ENCODE assay signal across 8 cellular contexts in the genomic region with DNA sequence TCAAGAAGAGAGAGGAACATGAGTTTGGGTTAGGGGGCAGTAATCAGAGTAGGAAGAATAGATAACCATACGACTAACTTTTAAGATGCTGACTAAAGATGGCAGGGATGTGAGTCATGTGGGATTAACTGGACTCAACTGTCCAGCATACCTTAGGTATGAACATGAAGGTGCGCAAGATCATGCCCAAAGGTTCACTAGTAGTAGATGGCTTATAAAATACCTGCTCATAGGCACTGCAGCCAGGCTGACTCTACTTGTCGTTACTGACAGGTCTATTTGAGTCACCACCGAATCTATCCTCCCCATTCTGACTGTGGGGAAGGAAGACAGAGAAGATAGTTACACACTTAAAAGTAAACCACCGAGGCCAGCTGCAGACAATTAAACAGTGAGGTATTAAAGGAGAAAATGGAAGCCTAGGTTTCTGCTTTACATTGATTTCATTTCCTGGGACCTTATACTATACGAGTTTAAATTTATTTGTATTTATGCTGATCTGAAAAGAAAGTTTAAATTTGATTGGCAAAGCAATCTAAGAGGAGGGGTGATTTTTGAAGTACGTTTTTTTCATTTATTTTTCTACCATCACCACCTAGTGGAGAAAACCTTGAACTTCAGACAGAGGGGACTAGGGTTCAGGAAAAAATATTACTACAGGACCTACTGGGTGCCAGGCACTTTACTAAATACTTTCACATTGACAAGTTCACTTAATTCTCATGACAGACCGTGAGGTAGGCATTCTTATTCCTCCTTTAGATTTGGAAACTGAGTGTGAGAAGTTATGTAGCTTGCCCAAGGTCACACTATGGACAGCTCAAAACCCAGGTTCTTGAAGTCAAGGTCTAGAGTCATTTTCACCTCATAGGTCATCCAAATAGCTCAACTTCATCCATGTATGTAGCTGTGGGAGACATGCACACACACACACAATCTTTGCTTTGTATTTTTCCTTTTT. TPM values are rescaled to one million over a fixed set of nuclear protein-coding genes. Genes with fewer than 3 reads are reported as not detected.
DNase-seq lines count a peak whose midpoint lies in the region; ATAC-seq, FAIRE-seq and TF ChIP-seq lines count a peak whose summit lies in the region.

No MANE protein-coding gene starts in this region.

- H3K4me1 ChIP-seq in CD4-positive, CD25-positive, alpha-beta regulatory T cell (ENCODE audit: control insufficient read depth, insufficient read depth, low read length, poor library complexity, severe bottlenecking), result peaks cover 18% of the 10 kb centered on the region
- peaks cover 26% of the 10 kb centered on the region for H3K4me1 ChIP-seq in HepG2 (ENCODE audit: insufficient read depth, low read length)
- H3K4me1 ChIP-seq in SJCRH30, result no peaks in the 10 kb centered on the region

- H3K4me3 Mint-ChIP-seq in CD4-positive, CD25-positive, alpha-beta regulatory T cell, result peak overlapping the region; percentile 73 to 83 (median 77)
- peak overlapping the region; percentile 82 for H3K4me3 Mint-ChIP-seq in activated naive CD8-positive, alpha-beta T cell

- CTCF ChIA-PET in HepG2 (lab: Yijun Ruan, JAX; ENCODE audit: low intra/inter-chr PET ratio, low total read pairs), result no interaction called here

- H3K36me3 ChIP-seq in CD4-positive, CD25-positive, alpha-beta regulatory T cell (ENCODE audit: control insufficient read depth, insufficient read depth, low read length), result no peaks in the 10 kb centered on the region
- H3K36me3 ChIP-seq in HepG2 (replicated peaks in 1 of 2; ENCODE audit: control insufficient read depth in 1 of 2, insufficient read depth in 2 of 2, low read length in 2 of 2), result no peaks in the 10 kb centered on the region
- H3K36me3 ChIP-seq in SJCRH30, result no peaks in the 10 kb centered on the region

- no peaks in the 10 kb centered on the region for H3K36me3 Mint-ChIP-seq in CD4-positive, CD25-positive, alpha-beta regulatory T cell
- no peaks in the 10 kb centered on the region for H3K36me3 Mint-ChIP-seq in activated naive CD8-positive, alpha-beta T cell

- TF ChIP-seq CTCF in HepG2 (CRISPR knock-in tag; IDR thresholded peaks at IDR 0.05), result peak; percentile 34

- POLR2A ChIA-PET in HepG2 (lab: Yijun Ruan, JAX), result no interaction called here

- H3K79me2 ChIP-seq in HepG2 (ENCODE audit: insufficient read depth, low read length), result peaks cover 4% of the 10 kb centered on the region

- no peak for TF ChIP-seq POLR2A in HepG2 (IDR thresholded peaks at IDR 0.05; ENCODE audit: insufficient read depth in 1 of 2, low read depth in 2 of 2, low read length in 2 of 2)

- peak overlapping the region; percentile 49 for H3K4me3 ChIP-seq in CD4-positive, CD25-positive, alpha-beta regulatory T cell (ENCODE audit: low read depth, low read length)
- H3K4me3 ChIP-seq in HepG2 (replicated peaks in 1 of 3; ENCODE audit: insufficient read depth in 1 of 3, low read depth in 2 of 3, low read length in 3 of 3), result no peak overlapping the region
- H3K4me3 ChIP-seq in SJCRH30, result no peak overlapping the region

- peaks cover 0 to 2% (median 0%) of the 10 kb centered on the region in 7 donors for H3K9me3 Mint-ChIP-seq in CD4-positive, CD25-positive, alpha-beta regulatory T cell
- H3K9me3 Mint-ChIP-seq in activated naive CD8-positive, alpha-beta T cell (ENCODE audit: low read depth), result no peaks in the 10 kb centered on the region

- H3K4me1 Mint-ChIP-seq in CD4-positive, CD25-positive, alpha-beta regulatory T cell, result peaks cover 11 to 27% (median 17%) of the 10 kb centered on the region in 4 donors
- peaks cover 21% of the 10 kb centered on the region for H3K4me1 Mint-ChIP-seq in activated naive CD8-positive, alpha-beta T cell (ENCODE audit: low read depth)

- no peak overlapping the region for H2AFZ ChIP-seq in HepG2 (ENCODE audit: low read length)

- no peak overlapping the region for H3K9ac ChIP-seq in HepG2 (ENCODE audit: insufficient read depth, low read depth, low read length)

- FAIRE-seq in HepG2 (lab: Jason Lieb, UNC), result peak; percentile 23

- H3K27ac ChIP-seq in CD4-positive, CD25-positive, alpha-beta regulatory T cell (ENCODE audit: insufficient read depth, low read length, poor library complexity, severe bottlenecking), result no peak overlapping the region
- H3K27ac ChIP-seq in HepG2 (ENCODE audit: extremely low read length, insufficient read depth, low read length) (no peak overlapping the region), SJCRH30 (no peak overlapping the region)

- in situ Hi-C loops in HepG2 (cut with HindIII; ENCODE audit: extremely low pct_ligation_motif_present, low pct_unique_long_range_greater_than_20kb), result no loop called here

- no peak for TF ChIP-seq RAD21 in HepG2 (CRISPR knock-in tag; IDR thresholded peaks at IDR 0.05)

- peak overlapping the region; percentile 0 to 54 (median 38) for H3K27ac Mint-ChIP-seq in CD4-positive, CD25-positive, alpha-beta regulatory T cell
- H3K27ac Mint-ChIP-seq in activated naive CD8-positive, alpha-beta T cell, result peak overlapping the region; percentile 72

- peaks cover 33% of the 10 kb centered on the region for H3K27me3 Mint-ChIP-seq in CD4-positive, CD25-positive, alpha-beta regulatory T cell
- peaks cover 2% of the 10 kb centered on the region for H3K27me3 Mint-ChIP-seq in activated naive CD8-positive, alpha-beta T cell

- no peaks in the 10 kb centered on the region for H4K20me1 ChIP-seq in HepG2 (ENCODE audit: insufficient read depth, low read length)

- H3K4me2 ChIP-seq in HepG2 (ENCODE audit: low read depth, low read length), result no peak overlapping the region

- no peak for ATAC-seq in CD4-positive, CD25-positive, alpha-beta regulatory T cell (ENCODE audit: low read depth in 2 of 2)
- ATAC-seq in HepG2 (no peak), HG03460 (IDR thresholded peaks at IDR 0.05; ENCODE audit: unreplicated experiment) (no peak), HG03097 (IDR thresholded peaks at IDR 0.05; ENCODE audit: low FRiP score, unreplicated experiment) (no peak), left lobe of liver (no peak)

- TF ChIP-seq EP300 in HepG2 (IDR thresholded peaks at IDR 0.05; ENCODE audit: low read depth in 2 of 2, low read length in 2 of 2) (no peak), HepG2 (CRISPR knock-in tag; IDR thresholded peaks at IDR 0.05; ENCODE audit: borderline replicate concordance) (no peak)

- intact Hi-C loops in HepG2 (cut with micrococcal nuclease; ENCODE audit: unreplicated experiment), result no loop called here

- BruUV-seq in HepG2 (replicated peaks; lab: Mats Ljungman, UMichigan), result no TSS peak

- H3K27me3 ChIP-seq in CD4-positive, CD25-positive, alpha-beta regulatory T cell (ENCODE audit: control insufficient read depth, insufficient read depth, low read length), result peaks cover 13% of the 10 kb centered on the region
- H3K27me3 ChIP-seq in HepG2 (ENCODE audit: control insufficient read depth in 1 of 2, insufficient read depth in 2 of 2, low read length in 2 of 2), result no peaks in the 10 kb centered on the region; a peak in 2 of 5 replicates
- no peaks in the 10 kb centered on the region for H3K27me3 ChIP-seq in SJCRH30

- peak in 2 of 3 donors; percentile 45 to 59 for DNase-seq in CD4-positive, CD25-positive, alpha-beta regulatory T cell
- DNase-seq in HT-29 (ENCODE audit: low spot score) (peak; percentile 10), HepG2 (ENCODE audit: low spot score) (no peak), SJCRH30 (no peak), left lobe of liver (ENCODE audit: low spot score) (no peak)

- 62% methylated on average over 8 of the region's 8 CpGs for WGBS in HepG2 (ENCODE audit: low lambda C conversion rate)

- no peaks in the 10 kb centered on the region for H3K9me3 ChIP-seq in CD4-positive, CD25-positive, alpha-beta regulatory T cell (ENCODE audit: control insufficient read depth in 2 of 2, low read length in 2 of 2)
- H3K9me3 ChIP-seq in HepG2 (ENCODE audit: low read length) (no peaks in the 10 kb centered on the region), SJCRH30 (replicated peaks) (no peaks in the 10 kb centered on the region)

RNA-seq across cellular contexts. Expression of gene WRNIP1, which starts 4.0 kb away (rescaled TPM):
- 31.5 TPM for total RNA-seq in CD4-positive, CD25-positive, alpha-beta regulatory T cell
- polyA plus RNA-seq in CD4-positive, CD25-positive, alpha-beta regulatory T cell, result 10 to 100 TPM; 29.6 to 36.7 (median 32.7) TPM
- 92.6 and 103 TPM in 2 replicates for total RNA-seq in HT-29 (2014; rRNA removed; shearing (Covaris generic))
- total RNA-seq in HepG2 (2016; rRNA removed; fragmentation: Illumina TruSeq; extraction: Trizol) (88.9 and 90.3 TPM in 2 replicates), left lobe of liver (16.5 TPM)
- 14.5 and 15.0 TPM in 2 replicates for total RNA-seq in HepG2 (2016; cell fraction: cytosol; rRNA removed; fragmentation: Illumina TruSeq; extraction: Trizol; ENCODE audit: low read depth)
- 82.7 and 90.1 TPM in 2 replicates for total RNA-seq in HepG2 (2016; cell fraction: insoluble cytoplasmic fraction; rRNA removed; fragmentation: Illumina TruSeq; extraction: Trizol)
- 49.2 and 50.7 TPM in 2 replicates for total RNA-seq in HepG2 (2016; cell fraction: membrane; rRNA removed; fragmentation: Illumina TruSeq; extraction: Trizol)
- total RNA-seq in HepG2 (2016; cell fraction: nucleus; rRNA removed; fragmentation: Illumina TruSeq; extraction: Trizol), result 48.4 and 54.7 TPM in 2 replicates
- 73.4 and 77.7 TPM in 2 replicates for polyA plus RNA-seq in HepG2 (2011; rRNA removed)
- 83.3 and 106 TPM in 2 replicates for polyA plus RNA-seq in HepG2 (2011; cell fraction: cytosol; rRNA removed)
- 69.3 and 70.9 TPM in 2 replicates for polyA plus RNA-seq in HepG2 (2011; cell fraction: nucleus; rRNA removed)
- polyA plus RNA-seq in HepG2 (2012), result 57.7 and 65.4 TPM in 2 replicates
- polyA plus RNA-seq in HepG2 (2016; cell fraction: cytosol; fragmentation: Illumina TruSeq; extraction: Trizol; ENCODE audit: low read depth), result 15.1 and 16.9 TPM in 2 replicates
- polyA plus RNA-seq in HepG2 (2016; cell fraction: insoluble cytoplasmic fraction; fragmentation: Illumina TruSeq; extraction: Trizol; ENCODE audit: low read depth), result 96.1 and 98.5 TPM in 2 replicates
- 36.1 and 39.8 TPM in 2 replicates for polyA plus RNA-seq in HepG2 (2016; cell fraction: membrane; fragmentation: Illumina TruSeq; extraction: Trizol; ENCODE audit: low read depth)
- 90.6 and 97.4 TPM in 2 replicates for polyA plus RNA-seq in HepG2 (2016; cell fraction: nucleus; fragmentation: Illumina TruSeq; extraction: Trizol; ENCODE audit: insufficient read depth, low read depth)
- 73.1 and 84.7 TPM in 2 replicates for polyA minus RNA-seq in HepG2 (2011; rRNA and poly(A)+ RNA removed; ENCODE audit: low replicate concordance)
- 32.4 and 32.5 TPM in 2 replicates for polyA minus RNA-seq in HepG2 (2011; cell fraction: cytosol; rRNA and poly(A)+ RNA removed)
- polyA minus RNA-seq in HepG2 (2011; cell fraction: nucleus; rRNA and poly(A)+ RNA removed), result 39.9 and 43.4 TPM in 2 replicates
- 68.3 and 74.8 TPM in 2 replicates for total RNA-seq in SJCRH30 (2014; rRNA removed; shearing (Covaris generic))

RNA-seq across cellular contexts. Expression of gene MYLK4, which starts 10.4 kb away (rescaled TPM):
- total RNA-seq in CD4-positive, CD25-positive, alpha-beta regulatory T cell, result 0.91 TPM
- polyA plus RNA-seq in CD4-positive, CD25-positive, alpha-beta regulatory T cell, result under 1 TPM in 2 of 4 donors, not detected in 2; 0.20 to 0.37 TPM
- 0.03 and 0.08 TPM in 2 replicates for total RNA-seq in HT-29 (2014; rRNA removed; shearing (Covaris generic))
- 0.15 and 0.29 TPM in 2 replicates for total RNA-seq in HepG2 (2016; rRNA removed; fragmentation: Illumina TruSeq; extraction: Trizol)
- 0.09 and 0.10 TPM in 2 replicates for total RNA-seq in HepG2 (2016; cell fraction: cytosol; rRNA removed; fragmentation: Illumina TruSeq; extraction: Trizol; ENCODE audit: low read depth)
- 0.16 and 0.32 TPM in 2 replicates for total RNA-seq in HepG2 (2016; cell fraction: insoluble cytoplasmic fraction; rRNA removed; fragmentation: Illumina TruSeq; extraction: Trizol)
- 0.03 and 0.10 TPM in 2 replicates for total RNA-seq in HepG2 (2016; cell fraction: membrane; rRNA removed; fragmentation: Illumina TruSeq; extraction: Trizol)
- 0.31 and 0.34 TPM in 2 replicates for total RNA-seq in HepG2 (2016; cell fraction: nucleus; rRNA removed; fragmentation: Illumina TruSeq; extraction: Trizol)
- polyA plus RNA-seq in HepG2 (2011; rRNA removed), result 0.26 and 0.46 TPM in 2 replicates
- 0.07 and 0.17 TPM in 2 replicates for polyA plus RNA-seq in HepG2 (2011; cell fraction: cytosol; rRNA removed)
- polyA plus RNA-seq in HepG2 (2011; cell fraction: nucleus; rRNA removed), result 1.3 and 2.2 TPM in 2 replicates
- 0.49 and 0.50 TPM in 2 replicates for polyA plus RNA-seq in HepG2 (2012)
- 0.02 TPM in 1 of 2 replicates, not detected in the other for polyA plus RNA-seq in HepG2 (2016; cell fraction: cytosol; fragmentation: Illumina TruSeq; extraction: Trizol; ENCODE audit: low read depth)
- 0.11 and 0.14 TPM in 2 replicates for polyA plus RNA-seq in HepG2 (2016; cell fraction: insoluble cytoplasmic fraction; fragmentation: Illumina TruSeq; extraction: Trizol; ENCODE audit: low read depth)
- 0.06 and 0.08 TPM in 2 replicates for polyA plus RNA-seq in HepG2 (2016; cell fraction: membrane; fragmentation: Illumina TruSeq; extraction: Trizol; ENCODE audit: low read depth)
- 0.44 and 0.70 TPM in 2 replicates for polyA plus RNA-seq in HepG2 (2016; cell fraction: nucleus; fragmentation: Illumina TruSeq; extraction: Trizol; ENCODE audit: insufficient read depth, low read depth)
- 0.10 and 0.33 TPM in 2 replicates for polyA minus RNA-seq in HepG2 (2011; rRNA and poly(A)+ RNA removed; ENCODE audit: low replicate concordance)
- 0.09 TPM in 1 of 2 replicates, not detected in the other for polyA minus RNA-seq in HepG2 (2011; cell fraction: cytosol; rRNA and poly(A)+ RNA removed)
- 0.64 and 0.87 TPM in 2 replicates for polyA minus RNA-seq in HepG2 (2011; cell fraction: nucleus; rRNA and poly(A)+ RNA removed)
- 2.3 and 3.0 TPM in 2 replicates for total RNA-seq in SJCRH30 (2014; rRNA removed; shearing (Covaris generic))
- 0.25 TPM for total RNA-seq in left lobe of liver

Comparison
In these comparisons a context has a peak if more than half of its experiments do, and no peak if none do; other contexts are left out.
1. DNase-seq: peak in CD4-positive, CD25-positive, alpha-beta regulatory T cell (2 of 3) and HT-29 (single experiment); none in HepG2 (single experiment), SJCRH30 (0 of 2) and left lobe of liver (single experiment).